Comparison of ENCODE assay signal across 22 cellular contexts in the genomic region with DNA sequence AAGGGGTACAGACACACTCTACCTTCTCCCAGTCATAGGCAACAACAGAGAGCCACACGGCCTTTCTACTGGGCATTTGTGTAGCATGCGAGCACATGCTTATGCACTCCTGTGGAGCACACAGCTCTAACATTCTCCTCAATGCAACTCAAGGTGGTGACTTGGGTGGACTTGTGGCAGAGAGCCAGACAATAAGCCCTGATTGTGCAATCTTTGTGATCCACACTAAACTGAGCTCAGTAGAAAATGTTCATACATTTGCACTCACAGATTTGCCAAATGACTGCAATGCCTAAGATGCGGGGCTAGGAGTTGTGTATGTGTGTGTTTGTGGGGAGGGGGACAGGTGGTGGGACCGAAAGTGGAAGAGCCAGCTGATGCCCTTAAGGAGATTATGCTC.
"Had no signal": no experiment of that assay in that cellular context is flagged by ENCODE, and none has a peak within 500 bp of the region (broad histone marks: within the 10 kb centered on the region; RNA-seq: fewer than 3 reads in every experiment).

No MANE protein-coding gene starts in this region.

- H3K27me3 ChIP-seq: heart left ventricle, tibial artery had no signal

- H3K4me3 ChIP-seq: heart left ventricle, prostate gland, skin epidermis, tibial artery had no signal

- H3K4me1 ChIP-seq: prostate gland, tibial artery had no signal

- H3K9me3 ChIP-seq: heart left ventricle, prostate gland, tibial artery had no signal

- H3K27ac ChIP-seq: heart left ventricle, prostate gland, tibial artery had no signal

- FAIRE-seq: endometrium, keratinocyte had no signal

- H3K36me3 ChIP-seq: heart left ventricle, prostate gland, tibial artery had no signal

- ATAC-seq: activated CD4-positive, alpha-beta T cell treated with anti-CD3 and anti-CD28 coated beads for 36 hours; activated T-cell treated with anti-CD3 and anti-CD28 coated beads, Interleukin-2, amount 50 U/mL, for 4 hours; heart left ventricle; left colon; natural killer cell treated with Interleukin-12 subunit alpha and Interleukin-12 subunit beta and Interleukin-15 and Interleukin-18, amount 100 ng/mL, for 72 hours; right cardiac atrium had no signal

- DNase-seq: activated B cell treated with CpG ODN at 0.5 μM for 24 hours; activated CD4-positive, alpha-beta T cell treated with anti-CD3 and anti-CD28 coated beads for 36 hours; activated CD4-positive, alpha-beta T cell treated with anti-CD3 and anti-CD28 coated beads, Interleukin-2, amount 50 U/mL, for 4 hours; activated CD8-positive, alpha-beta memory T cell treated with anti-CD3 and anti-CD28 coated beads for 24 hours; activated CD8-positive, alpha-beta memory T cell treated with anti-CD3 and anti-CD28 coated beads, Interleukin-2, amount 50 U/mL, for 48 hours; activated naive CD4-positive, alpha-beta T cell; activated T-cell treated with anti-CD3 and anti-CD28 coated beads, Interleukin-2, amount 50 U/mL, for 4 hours; amniotic stem cell; cerebellar nuclear complex; effector CD4-positive, alpha-beta T cell; erythroblast; heart left ventricle; left colon; right cardiac atrium; stimulated activated CD4-positive, alpha-beta T cell treated with anti-CD3 and anti-CD28 coated beads, Interleukin-1b, Interleukin-23, amount 100 ng/mL, for 48 hours; T-helper 9 cell; tibial artery had no signal
